In the genomic region with DNA sequence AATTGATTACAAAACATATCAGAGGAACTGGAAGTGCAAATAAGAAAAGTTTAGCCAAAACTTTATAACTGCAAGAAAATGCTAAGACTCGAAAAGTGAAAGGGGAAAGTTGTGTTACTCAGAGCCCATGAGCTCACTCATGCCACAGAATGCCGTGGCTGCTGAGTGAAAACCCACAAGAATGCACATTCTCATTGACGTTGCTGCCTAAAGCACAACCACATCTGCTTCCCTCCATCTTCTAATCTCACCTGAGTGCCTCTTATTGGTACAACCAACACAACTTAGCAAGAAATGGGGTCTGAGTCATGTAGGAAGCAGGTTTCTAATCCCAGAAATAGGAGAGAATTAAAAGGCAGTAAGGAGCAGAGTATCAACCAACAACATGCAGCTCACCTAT, we compare ENCODE assay signal across 18 cellular contexts.
DNase-seq lines count a peak whose midpoint lies in the region; ATAC-seq and TF ChIP-seq lines count a peak whose summit lies in the region.
"Had no signal": no experiment of that assay in that cellular context is flagged by ENCODE, and none has a peak within 500 bp of the region (broad histone marks: within the 10 kb centered on the region; RNA-seq: fewer than 3 reads in every experiment).

No MANE protein-coding gene starts in this region.

- H3K4me3 ChIP-seq in adipocyte (ENCODE audit: low read length) (no peak overlapping the region), testis (no peak overlapping the region), adrenal gland (no peak overlapping the region)
- H3K4me3 ChIP-seq: esophagus squamous epithelium had no signal

- H3K9me3 ChIP-seq in adipocyte (ENCODE audit: control insufficient read depth, low read length) (no peaks in the 10 kb centered on the region), testis (no peaks in the 10 kb centered on the region), adrenal gland (replicated peaks in 1 of 3) (no peaks in the 10 kb centered on the region)
- H3K9me3 ChIP-seq: esophagus squamous epithelium had no signal

- intact Hi-C loops in testis (cut with DNase I; ENCODE audit: low total_unique reads) (no loop called here), adrenal gland (cut with DNase I) (no loop called here)

- H3K4me1 ChIP-seq in adipocyte (ENCODE audit: control insufficient read depth, insufficient read depth, low read length) (no peaks in the 10 kb centered on the region), foreskin keratinocyte (peaks cover 3% of the 10 kb centered on the region), testis (no peaks in the 10 kb centered on the region), adrenal gland (replicated peaks in 1 of 2) (no peaks in the 10 kb centered on the region)
- H3K4me1 ChIP-seq: esophagus squamous epithelium had no signal

- TF ChIP-seq POLR2A in testis (IDR thresholded peaks at IDR 0.05) (no peak), adrenal gland (IDR thresholded peaks at IDR 0.05) (no peak)

- DNase-seq in AG08395 (ENCODE audit: low spot score) (peak; percentile 33), HS-27A (ENCODE audit: low read depth) (peak; percentile 30), adipocyte (ENCODE audit: low read depth) (peak; percentile 59), foreskin keratinocyte (peak; percentile 85 to 90), testis (no peak), adrenal gland (no peak), COR-L47 (lab: John Stamatoyannopoulos, UW) (no peak)
- DNase-seq: activated CD4-positive, alpha-beta T cell treated with anti-CD3 and anti-CD28 coated beads, Interleukin-2, amount 50 U/mL, for 1 hour; amygdala; dermis blood vessel endothelial cell; esophagus squamous epithelium; H9; NCI-H2107; NCI-H82; Right ventricle myocardium superior; stimulated activated CD4-positive, alpha-beta T cell treated with anti-CD3 and anti-CD28 coated beads, Interleukin-2, amount 100 ng/mL, for 24 hours; stimulated activated CD8-positive, alpha-beta memory T cell treated with anti-CD3 and anti-CD28 coated beads, Interleukin-4, amount 100 ng/mL, for 48 hours had no signal

- 87% methylated on average over 3 of the region's 3 CpGs for WGBS in testis, 2 donors
- WGBS in adrenal gland, 4 donors = 75 to 84% (median 77%) methylated on average over 3 of the region's 3 CpGs

- H3K27ac ChIP-seq in foreskin keratinocyte (no peak overlapping the region), testis (no peak overlapping the region), adrenal gland (no peak overlapping the region)
- H3K27ac ChIP-seq: esophagus squamous epithelium had no signal

- no peak overlapping the region for H3K9ac ChIP-seq in adipocyte (ENCODE audit: low read length)

- no peaks in the 10 kb centered on the region for H3K27me3 ChIP-seq in adipocyte (replicated peaks; ENCODE audit: control insufficient read depth, insufficient read depth, low read length)
- H3K27me3 ChIP-seq in foreskin keratinocyte = peaks cover 61% of the 10 kb centered on the region
- no peaks in the 10 kb centered on the region for H3K27me3 ChIP-seq in testis
- no peaks in the 10 kb centered on the region for H3K27me3 ChIP-seq in adrenal gland
- H3K27me3 ChIP-seq: esophagus squamous epithelium had no signal

- H3K36me3 ChIP-seq in adipocyte (ENCODE audit: control insufficient read depth, insufficient read depth, low read length, severe bottlenecking) = no peaks in the 10 kb centered on the region
- no peaks in the 10 kb centered on the region for H3K36me3 ChIP-seq in testis (ENCODE audit: low read depth, missing control alignments)
- H3K36me3 ChIP-seq in adrenal gland (replicated peaks in 1 of 2) = no peaks in the 10 kb centered on the region
- H3K36me3 ChIP-seq: esophagus squamous epithelium had no signal

- ATAC-seq in foreskin keratinocyte = peak; percentile 96
- no peak for ATAC-seq in HG03175 (IDR thresholded peaks at IDR 0.05; ENCODE audit: unreplicated experiment)

- TF ChIP-seq CTCF in foreskin keratinocyte (conservative IDR thresholded peaks at IDR 0.05) = no peak
- TF ChIP-seq CTCF in testis (IDR thresholded peaks at IDR 0.05) = no peak
- TF ChIP-seq CTCF in adrenal gland (IDR thresholded peaks at IDR 0.05) = no peak

Comparison
In these comparisons a context has a peak if more than half of its experiments do, and no peak if none do; other contexts are left out.
1. DNase-seq: peak in AG08395 (single experiment), HS-27A (single experiment), adipocyte (single experiment) and foreskin keratinocyte (2 of 2); none in testis (single experiment), adrenal gland (0 of 7) and COR-L47 (single experiment).